Comparison of ENCODE assay signal across 20 cellular contexts in the genomic region with DNA sequence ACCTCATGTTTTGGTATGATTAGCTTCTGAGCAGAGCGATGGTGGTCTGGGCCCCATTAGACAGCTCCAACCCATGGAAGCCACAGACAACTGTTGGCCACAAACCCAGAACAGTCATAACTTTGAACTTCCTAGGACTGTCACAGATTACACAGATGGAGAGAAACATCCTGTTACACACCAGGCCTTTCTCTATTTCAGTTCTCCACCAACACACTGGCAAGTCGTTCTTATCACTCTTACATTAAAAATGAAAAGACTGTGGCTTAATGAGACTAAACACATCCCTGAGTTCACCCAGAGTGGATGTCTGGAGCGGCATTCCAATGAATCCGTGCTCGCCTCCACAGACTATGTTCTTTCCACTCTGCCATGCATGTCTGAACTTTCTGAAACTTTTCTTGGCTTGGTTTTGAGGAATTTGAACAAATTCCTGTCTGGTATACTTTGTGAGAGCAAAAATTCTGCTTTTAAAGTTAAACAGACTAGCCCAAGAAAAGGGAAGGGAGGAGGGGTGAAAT.
DNase-seq lines count a peak whose midpoint lies in the region; ATAC-seq, FAIRE-seq and TF ChIP-seq lines count a peak whose summit lies in the region.
"Had no signal": no experiment of that assay in that cellular context is flagged by ENCODE, and none has a peak within 500 bp of the region (broad histone marks: within the 10 kb centered on the region; RNA-seq: fewer than 3 reads in every experiment).

No MANE protein-coding gene starts in this region.

- no peak overlapping the region for H3K4me3 Mint-ChIP-seq in T-helper 2 cell treated with Interferon-gamma antibody and Interleukin-4, amounts not matched to agents 5 μg/mL and 100 μg/mL, for 36 hours
- H3K4me3 Mint-ChIP-seq: activated CD8-positive, alpha-beta memory T cell treated with anti-CD3 and anti-CD28 coated beads, Interleukin-2, amount 10 ng/mL, durations not matched to agents 7 days and 5 days; nephron had no signal

- H3K9me3 Mint-ChIP-seq in T-helper 2 cell treated with Interferon-gamma antibody and Interleukin-4, amounts not matched to agents 5 μg/mL and 100 μg/mL, for 36 hours = peaks cover 5% of the 10 kb centered on the region
- H3K9me3 Mint-ChIP-seq: nephron had no signal

- H2AFZ ChIP-seq in HepG2 (ENCODE audit: low read length) = no peak overlapping the region
- H2AFZ ChIP-seq in mesenchymal stem cell (ENCODE audit: low read depth, low read length) = no peak overlapping the region

- TF ChIP-seq RAD21 in liver (IDR thresholded peaks at IDR 0.05) (peak in 1 of 2 donors; percentile 2), HepG2 (CRISPR knock-in tag; IDR thresholded peaks at IDR 0.05) (no peak)

- no peak for FAIRE-seq in HepG2 (lab: Jason Lieb, UNC)
- FAIRE-seq: keratinocyte had no signal

- no peaks in the 10 kb centered on the region for H3K27me3 Mint-ChIP-seq in T-helper 2 cell treated with Interferon-gamma antibody and Interleukin-4, amounts not matched to agents 5 μg/mL and 100 μg/mL, for 36 hours (ENCODE audit: low read depth)
- H3K27me3 Mint-ChIP-seq: activated CD8-positive, alpha-beta memory T cell treated with anti-CD3 and anti-CD28 coated beads, Interleukin-2, amount 10 ng/mL, durations not matched to agents 7 days and 5 days had no signal

- no peak overlapping the region for H3K27ac ChIP-seq in liver (ENCODE audit: low read depth in 1 of 2, low read length in 2 of 2)
- no peak overlapping the region for H3K27ac ChIP-seq in HepG2 (ENCODE audit: extremely low read length, insufficient read depth, low read length)
- peak overlapping the region; percentile 83 for H3K27ac ChIP-seq in brain microvascular endothelial cell
- H3K27ac ChIP-seq in mesenchymal stem cell (ENCODE audit: low read length, poor library complexity, severe bottlenecking) = peak overlapping the region; percentile 81
- H3K27ac ChIP-seq: foreskin keratinocyte, suprapubic skin, VCaP had no signal

- no peak overlapping the region for H2BK12ac ChIP-seq in mesenchymal stem cell (ENCODE audit: low read length in 2 of 2)

- no peaks in the 10 kb centered on the region for H3K36me3 Mint-ChIP-seq in T-helper 2 cell treated with Interferon-gamma antibody and Interleukin-4, amounts not matched to agents 5 μg/mL and 100 μg/mL, for 36 hours (ENCODE audit: low read depth)
- H3K36me3 Mint-ChIP-seq: activated CD8-positive, alpha-beta memory T cell treated with anti-CD3 and anti-CD28 coated beads, Interleukin-2, amount 10 ng/mL, durations not matched to agents 7 days and 5 days had no signal

- BruUV-seq in HepG2 (replicated peaks; lab: Mats Ljungman, UMichigan) = no TSS peak

- CTCF ChIA-PET in HepG2 (lab: Yijun Ruan, JAX; ENCODE audit: low intra/inter-chr PET ratio, low total read pairs) = no interaction called here

- H3K4me3 ChIP-seq in liver (ENCODE audit: low read depth in 1 of 3, low read length in 3 of 3) = no peak overlapping the region
- no peak overlapping the region for H3K4me3 ChIP-seq in HepG2 (replicated peaks in 1 of 3; ENCODE audit: insufficient read depth in 1 of 3, low read depth in 2 of 3, low read length in 3 of 3)
- no peak overlapping the region for H3K4me3 ChIP-seq in brain microvascular endothelial cell (ENCODE audit: low read depth, low read length)
- peak overlapping the region in 1 of 2 experiments; percentile 7 for H3K4me3 ChIP-seq in mesenchymal stem cell (ENCODE audit: insufficient read depth in 1 of 2, low read depth in 1 of 2, low read length in 2 of 2)
- H3K4me3 ChIP-seq: coronary artery, skin epidermis, suprapubic skin had no signal

- H3K4me1 ChIP-seq in liver (ENCODE audit: control insufficient read depth in 4 of 4, insufficient read depth in 4 of 4, low read length in 3 of 4) (no peaks in the 10 kb centered on the region), HepG2 (ENCODE audit: insufficient read depth, low read length) (no peaks in the 10 kb centered on the region), mesenchymal stem cell (ENCODE audit: control insufficient read depth, insufficient read depth, low read depth, low read length) (peaks cover 3% of the 10 kb centered on the region)
- H3K4me1 ChIP-seq: foreskin keratinocyte, suprapubic skin had no signal

- H3K79me1 ChIP-seq in mesenchymal stem cell (replicated peaks; ENCODE audit: low read length, poor library complexity, severe bottlenecking) = no peaks in the 10 kb centered on the region

- H2BK15ac ChIP-seq in mesenchymal stem cell (ENCODE audit: low read depth, poor library complexity, severe bottlenecking) = no peak overlapping the region

- no peak overlapping the region for H4K8ac ChIP-seq in mesenchymal stem cell (ENCODE audit: low read length)

- no peak overlapping the region for H3K9ac ChIP-seq in liver (ENCODE audit: low read depth in 1 of 2, low read length in 2 of 2)
- H3K9ac ChIP-seq in HepG2 (ENCODE audit: insufficient read depth, low read depth, low read length) = no peak overlapping the region
- no peak overlapping the region for H3K9ac ChIP-seq in mesenchymal stem cell (ENCODE audit: low read length)

- no peaks in the 10 kb centered on the region for H4K20me1 ChIP-seq in HepG2 (ENCODE audit: insufficient read depth, low read length)

- no peaks in the 10 kb centered on the region for H3K36me3 ChIP-seq in liver (ENCODE audit: control insufficient read depth in 4 of 4, insufficient read depth in 3 of 4, low read depth in 1 of 4, low read length in 3 of 4)
- H3K36me3 ChIP-seq in HepG2 (replicated peaks in 1 of 2; ENCODE audit: control insufficient read depth in 1 of 2, insufficient read depth in 2 of 2, low read length in 2 of 2) = no peaks in the 10 kb centered on the region
- H3K36me3 ChIP-seq in brain microvascular endothelial cell (replicated peaks) = no peaks in the 10 kb centered on the region
- H3K36me3 ChIP-seq in mesenchymal stem cell (ENCODE audit: control insufficient read depth in 1 of 2, insufficient read depth in 2 of 2, low read depth in 1 of 2, low read length in 2 of 2) = no peaks in the 10 kb centered on the region
- H3K36me3 ChIP-seq: suprapubic skin had no signal

- peaks cover 0 to 2% (median 0%) of the 10 kb centered on the region in 4 donors for H3K9me3 ChIP-seq in liver (ENCODE audit: control insufficient read depth in 4 of 4, low read length in 3 of 4)
- no peaks in the 10 kb centered on the region for H3K9me3 ChIP-seq in HepG2 (ENCODE audit: low read length)
- H3K9me3 ChIP-seq in mesenchymal stem cell (ENCODE audit: control insufficient read depth, low read length) = no peaks in the 10 kb centered on the region
- H3K9me3 ChIP-seq: suprapubic skin had no signal

- H3K18ac ChIP-seq in mesenchymal stem cell (ENCODE audit: low read depth in 1 of 2, low read length in 2 of 2) = peak overlapping the region in 1 of 2 experiments; percentile 19

- H2AK5ac ChIP-seq in mesenchymal stem cell (ENCODE audit: low read length, severe bottlenecking) = no peak overlapping the region

- POLR2A ChIA-PET in HepG2 (lab: Yijun Ruan, JAX) = no interaction called here

- no peak for TF ChIP-seq POLR2A in HepG2 (IDR thresholded peaks at IDR 0.05; ENCODE audit: insufficient read depth in 1 of 2, low read depth in 2 of 2, low read length in 2 of 2)

- H2BK5ac ChIP-seq in mesenchymal stem cell (ENCODE audit: low read depth, low read length, poor library complexity, severe bottlenecking) = peak overlapping the region; percentile 63

- in situ Hi-C loops in HepG2 (cut with HindIII; ENCODE audit: extremely low pct_ligation_motif_present, low pct_unique_long_range_greater_than_20kb) (no loop called here), brain microvascular endothelial cell (cut with HindIII; ENCODE audit: low pct_ligation_motif_present, low sequenced_read_pairs) (no loop called here)

- no peak overlapping the region for H4K91ac ChIP-seq in mesenchymal stem cell (ENCODE audit: low read length)

- DNase-seq in HepG2 (ENCODE audit: low spot score) = no peak
- peak; percentile 94 for DNase-seq in brain microvascular endothelial cell
- peak; percentile 82 for DNase-seq in mesenchymal stem cell
- no peak for DNase-seq in T-helper 2 cell treated with Interferon-gamma antibody and Interleukin-4, amounts not matched to agents 5 μg/mL and 100 μg/mL, for 36 hours (ENCODE audit: low spot score)
- DNase-seq in nucleus accumbens (lab: John Stamatoyannopoulos, UW) = no peak
- no peak for DNase-seq in cortex of kidney (lab: John Stamatoyannopoulos, UW)
- DNase-seq: activated CD8-positive, alpha-beta memory T cell treated with anti-CD3 and anti-CD28 coated beads, Interleukin-2, amount 10 ng/mL, durations not matched to agents 7 days and 5 days; activated naive CD4-positive, alpha-beta T cell treated with Interleukin-2 at 50 U/mL for 16 hours; DMS79 treated with DMSO at 0.1 percent for 48 hours; foreskin keratinocyte; NCI-H2171 treated with DMSO at 0.1 percent for 48 hours had no signal

- no peaks in the 10 kb centered on the region for H3K79me2 ChIP-seq in HepG2 (ENCODE audit: insufficient read depth, low read length)

- WGBS in liver = 63% methylated on average over 5 of the region's 5 CpGs
- WGBS in HepG2 (ENCODE audit: low lambda C conversion rate) = 6% methylated on average over 5 of the region's 5 CpGs
- WGBS in mesenchymal stem cell = 62% methylated on average over 3 of the region's 5 CpGs

- H3K27ac Mint-ChIP-seq in T-helper 2 cell treated with Interferon-gamma antibody and Interleukin-4, amounts not matched to agents 5 μg/mL and 100 μg/mL, for 36 hours = no peak overlapping the region
- H3K27ac Mint-ChIP-seq: activated CD8-positive, alpha-beta memory T cell treated with anti-CD3 and anti-CD28 coated beads, Interleukin-2, amount 10 ng/mL, durations not matched to agents 7 days and 5 days had no signal

- H3K4me2 ChIP-seq in HepG2 (ENCODE audit: low read depth, low read length) = no peak overlapping the region
- no peak overlapping the region for H3K4me2 ChIP-seq in mesenchymal stem cell (ENCODE audit: low read length, poor library complexity, severe bottlenecking)

- H3K27me3 ChIP-seq in liver (ENCODE audit: control insufficient read depth in 4 of 4, insufficient read depth in 4 of 4, low read length in 3 of 4) (peaks cover 0 to 3% (median 0%) of the 10 kb centered on the region in 4 donors), HepG2 (ENCODE audit: control insufficient read depth in 1 of 2, insufficient read depth in 2 of 2, low read length in 2 of 2) (no peaks in the 10 kb centered on the region), brain microvascular endothelial cell (replicated peaks) (no peaks in the 10 kb centered on the region), mesenchymal stem cell (ENCODE audit: control insufficient read depth in 1 of 2, insufficient read depth in 1 of 2, low read length in 2 of 2) (no peaks in the 10 kb centered on the region)
- H3K27me3 ChIP-seq: foreskin keratinocyte, suprapubic skin had no signal

- intact Hi-C loops in HepG2 (cut with micrococcal nuclease; ENCODE audit: unreplicated experiment) = no loop called here

- H2BK120ac ChIP-seq in mesenchymal stem cell (ENCODE audit: low read depth, low read length) = no peak overlapping the region

- no peak for ATAC-seq in HepG2
- no peak for ATAC-seq in GM21526 (IDR thresholded peaks at IDR 0.05; ENCODE audit: low FRiP score, unreplicated experiment)
- ATAC-seq: activated CD8-positive, alpha-beta memory T cell treated with anti-CD3 and anti-CD28 coated beads, Interleukin-2, amount 10 ng/mL, durations not matched to agents 7 days and 5 days; foreskin keratinocyte; HCT116 had no signal

- TF ChIP-seq CTCF in liver (IDR thresholded peaks at IDR 0.05; ENCODE audit: low read depth, low read length, missing input control) (no peak), HepG2 (CRISPR knock-in tag; IDR thresholded peaks at IDR 0.05) (no peak), brain microvascular endothelial cell (IDR thresholded peaks at IDR 0.05; ENCODE audit: low read depth, low read length, missing control alignments) (no peak)

- H3K14ac ChIP-seq in mesenchymal stem cell (ENCODE audit: low read length in 2 of 2) = no peak overlapping the region

- no peak overlapping the region for H3K23ac ChIP-seq in mesenchymal stem cell (ENCODE audit: low read length in 2 of 2)

- no peak overlapping the region for H3K4ac ChIP-seq in mesenchymal stem cell (ENCODE audit: low read depth in 1 of 2, low read length in 2 of 2)

- TF ChIP-seq EP300 in HepG2 (IDR thresholded peaks at IDR 0.05; ENCODE audit: low read depth in 2 of 2, low read length in 2 of 2) = no peak
- no peak for TF ChIP-seq EP300 in HepG2 (CRISPR knock-in tag; IDR thresholded peaks at IDR 0.05; ENCODE audit: borderline replicate concordance)

- no peaks in the 10 kb centered on the region for H3K4me1 Mint-ChIP-seq in T-helper 2 cell treated with Interferon-gamma antibody and Interleukin-4, amounts not matched to agents 5 μg/mL and 100 μg/mL, for 36 hours (ENCODE audit: low read depth)
- H3K4me1 Mint-ChIP-seq: activated CD8-positive, alpha-beta memory T cell treated with anti-CD3 and anti-CD28 coated beads, Interleukin-2, amount 10 ng/mL, durations not matched to agents 7 days and 5 days; nephron had no signal

Comparison
In these comparisons a context has a peak if more than half of its experiments do, and no peak if none do; other contexts are left out.
1. H3K27ac ChIP-seq: peak in brain microvascular endothelial cell (single experiment) and mesenchymal stem cell (single experiment); none in liver (0 of 2) and HepG2 (single experiment).
2. DNase-seq: peak in brain microvascular endothelial cell (single experiment) and mesenchymal stem cell (single experiment); none in HepG2 (single experiment), T-helper 2 cell treated with Interferon-gamma antibody and Interleukin-4, amounts not matched to agents 5 μg/mL and 100 μg/mL, for 36 hours (single experiment), nucleus accumbens (0 of 56) and cortex of kidney (single experiment).